In genomic region chr16:67872631-67873434, GRCh38 we compare ENCODE assay signal across 8 cellular contexts. TPM values are rescaled to one million over a fixed set of nuclear protein-coding genes. Genes with fewer than 3 reads are reported as not detected.
DNase-seq lines count a peak whose midpoint lies in the region; ATAC-seq and TF ChIP-seq lines count a peak whose summit lies in the region.

A gene with protein sequence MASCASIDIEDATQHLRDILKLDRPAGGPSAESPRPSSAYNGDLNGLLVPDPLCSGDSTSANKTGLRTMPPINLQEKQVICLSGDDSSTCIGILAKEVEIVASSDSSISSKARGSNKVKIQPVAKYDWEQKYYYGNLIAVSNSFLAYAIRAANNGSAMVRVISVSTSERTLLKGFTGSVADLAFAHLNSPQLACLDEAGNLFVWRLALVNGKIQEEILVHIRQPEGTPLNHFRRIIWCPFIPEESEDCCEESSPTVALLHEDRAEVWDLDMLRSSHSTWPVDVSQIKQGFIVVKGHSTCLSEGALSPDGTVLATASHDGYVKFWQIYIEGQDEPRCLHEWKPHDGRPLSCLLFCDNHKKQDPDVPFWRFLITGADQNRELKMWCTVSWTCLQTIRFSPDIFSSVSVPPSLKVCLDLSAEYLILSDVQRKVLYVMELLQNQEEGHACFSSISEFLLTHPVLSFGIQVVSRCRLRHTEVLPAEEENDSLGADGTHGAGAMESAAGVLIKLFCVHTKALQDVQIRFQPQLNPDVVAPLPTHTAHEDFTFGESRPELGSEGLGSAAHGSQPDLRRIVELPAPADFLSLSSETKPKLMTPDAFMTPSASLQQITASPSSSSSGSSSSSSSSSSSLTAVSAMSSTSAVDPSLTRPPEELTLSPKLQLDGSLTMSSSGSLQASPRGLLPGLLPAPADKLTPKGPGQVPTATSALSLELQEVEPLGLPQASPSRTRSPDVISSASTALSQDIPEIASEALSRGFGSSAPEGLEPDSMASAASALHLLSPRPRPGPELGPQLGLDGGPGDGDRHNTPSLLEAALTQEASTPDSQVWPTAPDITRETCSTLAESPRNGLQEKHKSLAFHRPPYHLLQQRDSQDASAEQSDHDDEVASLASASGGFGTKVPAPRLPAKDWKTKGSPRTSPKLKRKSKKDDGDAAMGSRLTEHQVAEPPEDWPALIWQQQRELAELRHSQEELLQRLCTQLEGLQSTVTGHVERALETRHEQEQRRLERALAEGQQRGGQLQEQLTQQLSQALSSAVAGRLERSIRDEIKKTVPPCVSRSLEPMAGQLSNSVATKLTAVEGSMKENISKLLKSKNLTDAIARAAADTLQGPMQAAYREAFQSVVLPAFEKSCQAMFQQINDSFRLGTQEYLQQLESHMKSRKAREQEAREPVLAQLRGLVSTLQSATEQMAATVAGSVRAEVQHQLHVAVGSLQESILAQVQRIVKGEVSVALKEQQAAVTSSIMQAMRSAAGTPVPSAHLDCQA (N-terminal part only) (plus strand): TSS chr16:67873052. CDS start chr16:67873262, 210 bp downstream.

- H3K36me3 ChIP-seq in SU-DHL-6 (ENCODE audit: low read length) (no peaks in the 10 kb centered on the region), thoracic aorta (peaks cover 29% of the 10 kb centered on the region)

- H3K27me3 Mint-ChIP-seq in IgD-negative memory B cell (no peaks in the 10 kb centered on the region), osteocyte (ENCODE audit: unreplicated experiment) (no peaks in the 10 kb centered on the region)
- H3K27me3 Mint-ChIP-seq in activated naive CD8-positive, alpha-beta T cell treated with anti-CD3 and anti-CD28 coated beads, Interleukin-2, amount 10 ng/mL, durations not matched to agents 7 days and 5 days, result no peaks in the 10 kb centered on the region

- H3K9me3 ChIP-seq in SU-DHL-6 (ENCODE audit: insufficient read depth, low read length), result no peaks in the 10 kb centered on the region
- H3K9me3 ChIP-seq in thoracic aorta, result no peaks in the 10 kb centered on the region

- H3K27ac ChIP-seq in SU-DHL-6 (ENCODE audit: low read depth, low read length), result peak within 1 kb of the TSS; percentile 47
- H3K27ac ChIP-seq in thoracic aorta, result peak within 1 kb of the TSS; percentile 71 to 79

- TF ChIP-seq CTCF in SU-DHL-6 (IDR thresholded peaks at IDR 0.05; ENCODE audit: insufficient read depth, low read length, poor library complexity, severe bottlenecking) (no peak), osteocyte (IDR thresholded peaks at IDR 0.05) (no peak), thoracic aorta (IDR thresholded peaks at IDR 0.05) (no peak)

- POLR2A ChIA-PET in activated naive CD8-positive, alpha-beta T cell treated with anti-CD3 and anti-CD28 coated beads, Interleukin-2, amount 10 ng/mL, durations not matched to agents 7 days and 5 days (lab: Charles Lee), result interaction anchor here (0.8 to 3.2 kb wide), 6 partner anchors 13 to 200 kb away, joined by 3 to 14 read pairs (median 4); partner anchors contain the start of genes CENPT and PSMB10

- no peaks in the 10 kb centered on the region for H3K9me2 ChIP-seq in SU-DHL-6 (replicated peaks; ENCODE audit: insufficient read depth, low read length)

- intact Hi-C loops in head of caudate nucleus (cut with DNase I), result no loop called here

- H3K4me2 ChIP-seq in SU-DHL-6 (ENCODE audit: low read depth, low read length, poor library complexity, severe bottlenecking), result peak within 1 kb of the TSS; percentile 85

- DNase-seq in DMS53 (lab: John Stamatoyannopoulos, UW) (peak; percentile 90), head of caudate nucleus (peak; percentile 52 to 93 (median 84)), osteocyte (ENCODE audit: extremely low spot score, unreplicated experiment) (peak; percentile 93), thoracic aorta (ENCODE audit: low spot score) (peak; percentile 68)
- DNase-seq in activated naive CD8-positive, alpha-beta T cell treated with anti-CD3 and anti-CD28 coated beads, Interleukin-2, amount 10 ng/mL, durations not matched to agents 7 days and 5 days, result peak; percentile 96

- H3K4me3 Mint-ChIP-seq in IgD-negative memory B cell (peak within 1 kb of the TSS; percentile 88 to 96 (median 92)), osteocyte (ENCODE audit: unreplicated experiment) (peak within 1 kb of the TSS; percentile 92)
- peak within 1 kb of the TSS; percentile 89 for H3K4me3 Mint-ChIP-seq in activated naive CD8-positive, alpha-beta T cell treated with anti-CD3 and anti-CD28 coated beads, Interleukin-2, amount 10 ng/mL, durations not matched to agents 7 days and 5 days

- no peaks in the 10 kb centered on the region for H4K20me1 ChIP-seq in SU-DHL-6 (ENCODE audit: low read depth, low read length)

- peaks cover 31 to 46% of the 10 kb centered on the region in 2 donors for H3K4me1 ChIP-seq in thoracic aorta (ENCODE audit: control insufficient read depth in 1 of 2, low read depth in 2 of 2)

- H2AFZ ChIP-seq in SU-DHL-6 (ENCODE audit: low read depth, low read length, severe bottlenecking), result peak within 1 kb of the TSS; percentile 84

- H3F3A ChIP-seq in SU-DHL-6 (ENCODE audit: insufficient read depth), result peaks cover 21% of the 10 kb centered on the region

- peak within 1 kb of the TSS; percentile 83 to 92 (median 86) for H3K27ac Mint-ChIP-seq in IgD-negative memory B cell
- peak within 1 kb of the TSS; percentile 92 for H3K27ac Mint-ChIP-seq in activated naive CD8-positive, alpha-beta T cell treated with anti-CD3 and anti-CD28 coated beads, Interleukin-2, amount 10 ng/mL, durations not matched to agents 7 days and 5 days
- H3K27ac Mint-ChIP-seq in osteocyte (ENCODE audit: unreplicated experiment), result peak within 1 kb of the TSS; percentile 94

- H3K4me3 ChIP-seq in SU-DHL-6 (ENCODE audit: insufficient read depth, low read length, poor library complexity, severe bottlenecking) (peak within 1 kb of the TSS; percentile 96), thoracic aorta (peak within 1 kb of the TSS; percentile 95)

- H3K36me3 Mint-ChIP-seq in IgD-negative memory B cell, result peaks cover 1% of the 10 kb centered on the region
- H3K36me3 Mint-ChIP-seq in activated naive CD8-positive, alpha-beta T cell treated with anti-CD3 and anti-CD28 coated beads, Interleukin-2, amount 10 ng/mL, durations not matched to agents 7 days and 5 days, result peaks cover 7% of the 10 kb centered on the region
- peaks cover 26% of the 10 kb centered on the region for H3K36me3 Mint-ChIP-seq in osteocyte (ENCODE audit: unreplicated experiment)

- H3K4me1 Mint-ChIP-seq in IgD-negative memory B cell (peaks cover 18 to 24% (median 23%) of the 10 kb centered on the region in 3 donors), osteocyte (ENCODE audit: unreplicated experiment) (peaks cover 26% of the 10 kb centered on the region)
- H3K4me1 Mint-ChIP-seq in activated naive CD8-positive, alpha-beta T cell treated with anti-CD3 and anti-CD28 coated beads, Interleukin-2, amount 10 ng/mL, durations not matched to agents 7 days and 5 days, result peaks cover 24% of the 10 kb centered on the region

- H3K9me3 Mint-ChIP-seq in IgD-negative memory B cell (no peaks in the 10 kb centered on the region), osteocyte (ENCODE audit: unreplicated experiment) (no peaks in the 10 kb centered on the region)
- no peaks in the 10 kb centered on the region for H3K9me3 Mint-ChIP-seq in activated naive CD8-positive, alpha-beta T cell treated with anti-CD3 and anti-CD28 coated beads, Interleukin-2, amount 10 ng/mL, durations not matched to agents 7 days and 5 days

- H3K9ac ChIP-seq in SU-DHL-6 (ENCODE audit: low read length), result peak within 1 kb of the TSS; percentile 90

- ATAC-seq in GM21515 (IDR thresholded peaks at IDR 0.05; ENCODE audit: unreplicated experiment) (peak; percentile 55), thoracic aorta (ENCODE audit: insufficient number of reproducible peaks, low FRiP score, low read depth) (peak; percentile 48)
- peak; percentile 87 for ATAC-seq in activated naive CD8-positive, alpha-beta T cell treated with anti-CD3 and anti-CD28 coated beads, Interleukin-2, amount 10 ng/mL, durations not matched to agents 7 days and 5 days (ENCODE audit: low read depth)

- H3K27me3 ChIP-seq in SU-DHL-6 (ENCODE audit: low read length) (no peaks in the 10 kb centered on the region), thoracic aorta (replicated peaks; ENCODE audit: insufficient read depth) (no peaks in the 10 kb centered on the region)

- peaks cover 35% of the 10 kb centered on the region for H3K79me2 ChIP-seq in SU-DHL-6 (ENCODE audit: insufficient read depth, low read length)

RNA-seq across cellular contexts. Expression of the gene that starts here (rescaled TPM):
- 18.6 TPM for polyA plus RNA-seq in IgD-negative memory B cell
- 100 to 1,000 TPM; 119 to 130 TPM for total RNA-seq in activated naive CD8-positive, alpha-beta T cell treated with anti-CD3 and anti-CD28 coated beads, Interleukin-2, amount 10 ng/mL, durations not matched to agents 7 days and 5 days
- total RNA-seq in osteocyte (68.2 and 75.4 TPM in 2 replicates), thoracic aorta (10 to 100 TPM; 57.4 to 61.0 TPM)

Comparison
In these comparisons a context has a peak if more than half of its experiments do, and no peak if none do; other contexts are left out.
1. Peak in every context shown above with its lines: DNase-seq, ATAC-seq, H3K4me3 ChIP-seq and H3K27ac ChIP-seq.